ENCODE assay signal across 7 cellular contexts in genomic region chr16:680625-680945, GRCh38. TPM values are rescaled to one million over a fixed set of nuclear protein-coding genes. Genes with fewer than 3 reads are reported as not detected.
DNase-seq lines count a peak whose midpoint lies in the region; ATAC-seq and TF ChIP-seq lines count a peak whose summit lies in the region.

No MANE protein-coding gene starts in this region.

- H3K36me3 Mint-ChIP-seq in activated CD8-positive, alpha-beta T cell treated with anti-CD3 and anti-CD28 coated beads, Interleukin-2, amount 10 ng/mL, durations not matched to agents 7 days and 5 days (ENCODE audit: low read depth), result peaks cover 24% of the 10 kb centered on the region

- peak overlapping the region; percentile 61 for H3K27ac Mint-ChIP-seq in activated CD8-positive, alpha-beta T cell treated with anti-CD3 and anti-CD28 coated beads, Interleukin-2, amount 10 ng/mL, durations not matched to agents 7 days and 5 days

- peaks cover 60% of the 10 kb centered on the region for H3K4me1 ChIP-seq in stomach smooth muscle (ENCODE audit: control insufficient read depth, insufficient read depth, low read length)

- no peaks in the 10 kb centered on the region for H3K9me3 Mint-ChIP-seq in activated CD8-positive, alpha-beta T cell treated with anti-CD3 and anti-CD28 coated beads, Interleukin-2, amount 10 ng/mL, durations not matched to agents 7 days and 5 days (ENCODE audit: insufficient read depth)

- peak overlapping the region; percentile 67 for H3K27ac ChIP-seq in stomach smooth muscle (ENCODE audit: low read length)

- no peaks in the 10 kb centered on the region for H3K27me3 ChIP-seq in stomach smooth muscle (ENCODE audit: control insufficient read depth in 1 of 2, insufficient read depth in 2 of 2, low read length in 2 of 2)

- no peaks in the 10 kb centered on the region for H3K27me3 Mint-ChIP-seq in activated CD8-positive, alpha-beta T cell treated with anti-CD3 and anti-CD28 coated beads, Interleukin-2, amount 10 ng/mL, durations not matched to agents 7 days and 5 days (ENCODE audit: low read depth)

- peaks cover 12 to 17% of the 10 kb centered on the region in 2 donors for H3K36me3 ChIP-seq in stomach smooth muscle (ENCODE audit: control insufficient read depth in 2 of 2, insufficient read depth in 2 of 2, low read length in 2 of 2)

- H3K4me3 Mint-ChIP-seq in activated CD8-positive, alpha-beta T cell treated with anti-CD3 and anti-CD28 coated beads, Interleukin-2, amount 10 ng/mL, durations not matched to agents 7 days and 5 days, result peak overlapping the region; percentile 76

- H3K9ac ChIP-seq in stomach smooth muscle (ENCODE audit: low read length in 2 of 2), result peak overlapping the region; percentile 75 to 80

- no peak for DNase-seq in HFF-Myc (ENCODE audit: extremely low read depth, low read depth)
- DNase-seq in activated CD8-positive, alpha-beta T cell treated with anti-CD3 and anti-CD28 coated beads, Interleukin-2, amount 10 ng/mL, durations not matched to agents 7 days and 5 days, result no peak
- DNase-seq in NCI-H82 treated with DMSO at 0.1 percent for 48 hours (lab: John Stamatoyannopoulos, UW; ENCODE audit: unreplicated experiment), result no peak
- DNase-seq in CD1c-positive myeloid dendritic cell (ENCODE audit: extremely low spot score), result no peak
- no peak for DNase-seq in DMS53 (lab: John Stamatoyannopoulos, UW)

- H3K4me3 ChIP-seq in HFF-Myc (replicated peaks; ENCODE audit: low read depth, low read length) (peak overlapping the region; percentile 83), iPS-18c (ENCODE audit: insufficient read depth, low read depth, low read length) (peak overlapping the region; percentile 80), stomach smooth muscle (ENCODE audit: low read length in 2 of 2) (peak overlapping the region; percentile 81 to 83)

- peaks cover 38% of the 10 kb centered on the region for H3K4me1 Mint-ChIP-seq in activated CD8-positive, alpha-beta T cell treated with anti-CD3 and anti-CD28 coated beads, Interleukin-2, amount 10 ng/mL, durations not matched to agents 7 days and 5 days (ENCODE audit: low read depth)

- no peak for ATAC-seq in activated CD8-positive, alpha-beta T cell treated with anti-CD3 and anti-CD28 coated beads, Interleukin-2, amount 10 ng/mL, durations not matched to agents 7 days and 5 days

- no peaks in the 10 kb centered on the region for H3K9me3 ChIP-seq in iPS-18c (ENCODE audit: control insufficient read depth, insufficient read depth, low read length)
- H3K9me3 ChIP-seq in stomach smooth muscle (ENCODE audit: control insufficient read depth in 2 of 2, low read length in 2 of 2), result no peaks in the 10 kb centered on the region

- CTCF ChIA-PET in activated CD8-positive, alpha-beta T cell treated with anti-CD3 and anti-CD28 coated beads, Interleukin-2, amount 10 ng/mL, durations not matched to agents 7 days and 5 days (lab: Charles Lee), result interaction anchor here (0.8 to 2.6 kb wide), 3 partner anchors 9 to 90 kb away, joined by 3 to 10 read pairs (median 9); partner anchors contain the start of genes RHOT2 and WDR24

- TF ChIP-seq CTCF in HFF-Myc (IDR thresholded peaks at IDR 0.05; ENCODE audit: low read depth, low read length, missing control alignments), result no peak

- POLR2A ChIA-PET in activated CD8-positive, alpha-beta T cell treated with anti-CD3 and anti-CD28 coated beads, Interleukin-2, amount 10 ng/mL, durations not matched to agents 7 days and 5 days (lab: Charles Lee), result interaction anchor here (0.6 to 2.4 kb wide), 5 partner anchors 9 to 126 kb away, joined by 3 to 15 read pairs (median 4); partner anchors contain the start of genes METTL26, RHOT2 and WDR24

RNA-seq across cellular contexts. Expression of gene STUB1, which starts 0.4 kb away (rescaled TPM):
- total RNA-seq in activated CD8-positive, alpha-beta T cell treated with anti-CD3 and anti-CD28 coated beads, Interleukin-2, amount 10 ng/mL, durations not matched to agents 7 days and 5 days, result 10 to 100 TPM; 80.4 to 86.4 TPM

RNA-seq across cellular contexts. Expression of gene JMJD8, which starts 3.5 kb away (rescaled TPM):
- total RNA-seq in activated CD8-positive, alpha-beta T cell treated with anti-CD3 and anti-CD28 coated beads, Interleukin-2, amount 10 ng/mL, durations not matched to agents 7 days and 5 days, result 10 to 100 TPM; 36.1 to 39.0 TPM

RNA-seq across cellular contexts. Expression of gene RHBDL1, which starts 5.1 kb away (rescaled TPM):
- total RNA-seq in activated CD8-positive, alpha-beta T cell treated with anti-CD3 and anti-CD28 coated beads, Interleukin-2, amount 10 ng/mL, durations not matched to agents 7 days and 5 days, result 1 to 10 TPM; 1.4 to 1.9 TPM

RNA-seq across cellular contexts. Expression of gene WDR24, which starts 9.6 kb away (rescaled TPM):
- 10 to 100 TPM; 16.9 to 19.4 TPM for total RNA-seq in activated CD8-positive, alpha-beta T cell treated with anti-CD3 and anti-CD28 coated beads, Interleukin-2, amount 10 ng/mL, durations not matched to agents 7 days and 5 days

RNA-seq across cellular contexts. Expression of gene RHOT2, which starts 12.7 kb away (rescaled TPM):
- total RNA-seq in activated CD8-positive, alpha-beta T cell treated with anti-CD3 and anti-CD28 coated beads, Interleukin-2, amount 10 ng/mL, durations not matched to agents 7 days and 5 days, result 100 to 1,000 TPM; 135 to 139 TPM
